ENCODE assay signal across 8 cellular contexts in the genomic region with DNA sequence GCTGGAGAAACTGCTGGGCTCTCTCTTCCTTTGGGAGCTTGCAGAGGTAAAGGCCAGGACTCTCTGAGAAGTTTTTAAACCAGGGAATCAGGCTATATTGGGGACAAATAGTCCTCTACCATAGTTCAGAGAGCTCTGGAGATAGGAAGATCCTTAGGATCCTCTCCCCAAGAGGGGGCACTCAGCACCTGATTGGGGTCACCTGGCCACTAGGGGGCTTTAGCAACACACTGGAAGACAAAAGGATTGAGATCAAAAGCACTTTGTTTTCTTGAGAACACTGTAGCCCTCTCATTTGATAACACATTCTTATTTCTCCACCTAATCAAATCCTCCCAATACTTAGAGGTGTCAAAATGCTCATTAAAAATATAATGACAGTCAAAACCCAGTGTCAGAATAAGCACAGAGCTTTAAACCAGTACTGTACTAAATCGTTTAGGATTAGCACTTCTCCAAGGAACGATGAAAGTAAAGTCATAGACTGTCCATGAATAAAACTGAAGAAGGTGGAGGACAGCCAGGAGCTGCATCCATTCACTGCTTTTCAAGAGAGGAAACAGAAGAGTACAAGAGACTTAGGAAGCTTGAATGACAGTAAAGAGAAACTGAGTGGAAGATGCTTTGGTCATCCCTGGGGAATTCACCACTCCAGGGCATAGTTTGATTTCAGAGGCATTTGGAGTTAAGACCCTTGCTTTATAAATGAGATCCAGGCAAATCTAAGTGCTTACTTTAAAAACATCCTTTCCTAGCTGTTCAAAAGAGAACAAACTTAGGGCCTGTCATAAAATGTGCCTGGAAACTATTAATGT. TPM values are rescaled to one million over a fixed set of nuclear protein-coding genes. Genes with fewer than 3 reads are reported as not detected.
DNase-seq lines count a peak whose midpoint lies in the region; ATAC-seq and TF ChIP-seq lines count a peak whose summit lies in the region.

No MANE protein-coding gene starts in this region.

- CTCF ChIA-PET in activated CD8-positive, alpha-beta T cell treated with anti-CD3 and anti-CD28 coated beads for 36 hours (lab: Charles Lee) = interaction anchor here (0.6 to 2.1 kb wide), 8 partner anchors 10 to 399 kb away, joined by 3 to 10 read pairs (median 3); no protein-coding TSS in a partner anchor

- TF ChIP-seq CTCF in HFF-Myc (IDR thresholded peaks at IDR 0.05; ENCODE audit: low read depth, low read length, missing control alignments) = peak; percentile 62
- TF ChIP-seq CTCF in activated CD8-positive, alpha-beta T cell treated with anti-CD3 and anti-CD28 coated beads for 36 hours (IDR thresholded peaks at IDR 0.05) = peak; percentile 47

- no peak overlapping the region for H3K27ac Mint-ChIP-seq in activated CD8-positive, alpha-beta T cell treated with anti-CD3 and anti-CD28 coated beads for 36 hours

- H3K9me3 Mint-ChIP-seq in activated CD8-positive, alpha-beta T cell treated with anti-CD3 and anti-CD28 coated beads for 36 hours = no peaks in the 10 kb centered on the region

- intact Hi-C loops in activated CD8-positive, alpha-beta T cell treated with anti-CD3 and anti-CD28 coated beads for 36 hours (cut with micrococcal nuclease) = loop anchor here (5.0 kb wide), 1 partner anchor 247 kb away; no protein-coding TSS in a partner anchor

- no peaks in the 10 kb centered on the region for H3K4me1 Mint-ChIP-seq in activated CD8-positive, alpha-beta T cell treated with anti-CD3 and anti-CD28 coated beads for 36 hours (ENCODE audit: low read depth)

- H3K27me3 Mint-ChIP-seq in activated CD8-positive, alpha-beta T cell treated with anti-CD3 and anti-CD28 coated beads for 36 hours = peaks cover 2% of the 10 kb centered on the region

- ATAC-seq in activated CD8-positive, alpha-beta T cell treated with anti-CD3 and anti-CD28 coated beads for 36 hours = no peak
- peak; percentile 76 for ATAC-seq in left lobe of liver
- ATAC-seq in HG03521 (IDR thresholded peaks at IDR 0.05; ENCODE audit: unreplicated experiment) = no peak

- H3K36me3 Mint-ChIP-seq in activated CD8-positive, alpha-beta T cell treated with anti-CD3 and anti-CD28 coated beads for 36 hours (ENCODE audit: low read depth) = no peaks in the 10 kb centered on the region

- no peak overlapping the region for H3K4me3 Mint-ChIP-seq in activated CD8-positive, alpha-beta T cell treated with anti-CD3 and anti-CD28 coated beads for 36 hours

- DNase-seq in D341Med (ENCODE audit: low spot score) (peak; percentile 36), HFF-Myc (ENCODE audit: extremely low read depth, low read depth) (no peak), left lobe of liver (ENCODE audit: low spot score) (no peak), GM19238 (ENCODE audit: insufficient read length, low spot score) (no peak), foreskin melanocyte (no peak), epidermal melanocyte (ENCODE audit: insufficient read length, low spot score) (no peak)
- peak; percentile 62 for DNase-seq in activated CD8-positive, alpha-beta T cell treated with anti-CD3 and anti-CD28 coated beads for 36 hours

- POLR2A ChIA-PET in activated CD8-positive, alpha-beta T cell treated with anti-CD3 and anti-CD28 coated beads for 36 hours (lab: Charles Lee) = interaction anchor here (1.3 kb wide), 1 partner anchor 23 kb away, joined by 3 read pairs; no protein-coding TSS in a partner anchor

- H3K4me3 ChIP-seq in HFF-Myc (replicated peaks; ENCODE audit: low read depth, low read length) = no peak overlapping the region

RNA-seq across cellular contexts. Expression of a gene that starts 26.5 kb away (rescaled TPM):
- not detected for total RNA-seq in activated CD8-positive, alpha-beta T cell treated with anti-CD3 and anti-CD28 coated beads for 36 hours
- total RNA-seq in left lobe of liver = 2.5 TPM

Comparison
In these comparisons a context has a peak if more than half of its experiments do, and no peak if none do; other contexts are left out.
1. DNase-seq: peak in D341Med (single experiment) and activated CD8-positive, alpha-beta T cell treated with anti-CD3 and anti-CD28 coated beads for 36 hours (single experiment); none in HFF-Myc (single experiment), left lobe of liver (single experiment), GM19238 (single experiment), foreskin melanocyte (single experiment) and epidermal melanocyte (single experiment).